Comparison of ENCODE assay signal across 1 cellular context in genomic region chr12:6360578-6361490, GRCh38.
TF ChIP-seq lines count a peak whose summit lies in the region.

No MANE protein-coding gene starts in this region.

TF ChIP-seq in GM23338, 12 proteins besides CTCF, POLR2A, EP300 and RAD21 (continued from another document):
- no peak for TF ChIP-seq ZNF462 (CRISPR knock-in tag; IDR thresholded peaks at IDR 0.05)
- TF ChIP-seq REST (IDR thresholded peaks at IDR 0.05; ENCODE audit: unreplicated experiment) = no peak
- no peak for TF ChIP-seq STAT1 (IDR thresholded peaks at IDR 0.05; ENCODE audit: unreplicated experiment)
- no peak for TF ChIP-seq EZH2 (IDR thresholded peaks at IDR 0.05; ENCODE audit: low read depth, unreplicated experiment)
- TF ChIP-seq CREB1 (CRISPR knock-in tag; IDR thresholded peaks at IDR 0.05; ENCODE audit: low read depth) = no peak
- TF ChIP-seq NANOG (IDR thresholded peaks at IDR 0.05; ENCODE audit: borderline replicate concordance) = no peak
